In genomic region chr17:81487487-81488275, GRCh38 we compare ENCODE assay signal across 8 cellular contexts. TPM values are rescaled to one million over a fixed set of nuclear protein-coding genes. Genes with fewer than 3 reads are reported as not detected.
A peak's percentile ranks its signal among the peaks of the same experiment; 100 is the strongest.
DNase-seq lines count a peak whose midpoint lies in the region; FAIRE-seq and TF ChIP-seq lines count a peak whose summit lies in the region.

No MANE protein-coding gene starts in this region.

- 6 to 16% (median 8%) methylated on average over 59 to 87 of the region's 87 CpGs for WGBS in small intestine, 3 donors

- H3K4me1 Mint-ChIP-seq in MCF 10A (ENCODE audit: insufficient read depth, unreplicated experiment) (no peaks in the 10 kb centered on the region), immature natural killer cell (peaks cover 0 to 10% of the 10 kb centered on the region in 2 donors)

- TF ChIP-seq CTCF in AG04450 (IDR thresholded peaks at IDR 0.05; ENCODE audit: low read depth, low read length) (no peak), MCF 10A (IDR thresholded peaks at IDR 0.05; ENCODE audit: unreplicated experiment) (no peak)

- H3K9me3 ChIP-seq in AG04450 (ENCODE audit: control insufficient read depth, insufficient read depth, low read length), result no peaks in the 10 kb centered on the region
- no peaks in the 10 kb centered on the region for H3K9me3 ChIP-seq in small intestine (ENCODE audit: control insufficient read depth, low read depth)

- CTCF ChIA-PET in AG04450 (lab: Charles Lee), result no interaction called here
- CTCF ChIA-PET in MCF 10A (lab: Yijun Ruan, JAX), result no interaction called here

- H3K36me3 Mint-ChIP-seq in MCF 10A (ENCODE audit: insufficient read depth, unreplicated experiment) (peaks cover 3% of the 10 kb centered on the region), immature natural killer cell (no peaks in the 10 kb centered on the region)

- POLR2A ChIA-PET in AG04450 (lab: Yijun Ruan, JAX), result interaction anchor here (0.6 to 0.7 kb wide), 4 partner anchors 10 to 128 kb away, joined by 3 to 7 read pairs (median 4); no protein-coding TSS in a partner anchor
- POLR2A ChIA-PET in MCF 10A (lab: Yijun Ruan, JAX), result interaction anchor here (0.6 to 1.2 kb wide), 3 partner anchors 23 to 375 kb away, joined by 3 to 4 read pairs (median 3); partner anchors contain the start of gene BAHCC1

- H3K27ac ChIP-seq in AG04450 (ENCODE audit: low read depth, low read length), result no peak overlapping the region
- H3K27ac ChIP-seq in small intestine (ENCODE audit: low read depth in 1 of 2, low read length in 1 of 2), result peak overlapping the region; percentile 9 to 87

- peak overlapping the region; percentile 61 for H3K4me3 ChIP-seq in AG04450 (ENCODE audit: low read depth, low read length)
- H3K4me3 ChIP-seq in small intestine (ENCODE audit: low read depth in 1 of 2, low read length in 2 of 2), result peak overlapping the region; percentile 47 to 73

- intact Hi-C loops in MCF 10A (cut with micrococcal nuclease), result no loop called here

- H3K27me3 Mint-ChIP-seq in MCF 10A (ENCODE audit: insufficient read depth, unreplicated experiment) (peaks cover 8% of the 10 kb centered on the region), immature natural killer cell (ENCODE audit: low read depth in 3 of 3) (peaks cover 3 to 8% (median 4%) of the 10 kb centered on the region in 3 donors)

- peaks cover 0 to 2% of the 10 kb centered on the region in 2 donors for H3K4me1 ChIP-seq in small intestine (ENCODE audit: control insufficient read depth in 2 of 2, insufficient read depth in 1 of 2, low read depth in 1 of 2, low read length in 1 of 2)

- H3K27me3 ChIP-seq in AG04450 (ENCODE audit: control insufficient read depth, insufficient read depth, low read length), result no peaks in the 10 kb centered on the region
- H3K27me3 ChIP-seq in small intestine (ENCODE audit: control insufficient read depth in 2 of 2, insufficient read depth in 2 of 2, low read length in 2 of 2), result no peaks in the 10 kb centered on the region

- H3K27ac Mint-ChIP-seq in MCF 10A (ENCODE audit: low read depth, unreplicated experiment) (no peak overlapping the region), immature natural killer cell (no peak overlapping the region)

- FAIRE-seq in small intestine (lab: Jason Lieb, UNC), result no peak

- H3K4me3 Mint-ChIP-seq in MCF 10A (ENCODE audit: unreplicated experiment) (peak overlapping the region; percentile 36), immature natural killer cell (peak overlapping the region; percentile 29 to 63 (median 61))

- H3K9me3 Mint-ChIP-seq in MCF 10A (ENCODE audit: unreplicated experiment) (no peaks in the 10 kb centered on the region), immature natural killer cell (no peaks in the 10 kb centered on the region)

- no peaks in the 10 kb centered on the region for H3K36me3 ChIP-seq in small intestine (ENCODE audit: control insufficient read depth in 2 of 2, insufficient read depth in 2 of 2, low read length in 2 of 2)

- no peak for DNase-seq in AG04450 (ENCODE audit: low read depth, low spot score)
- DNase-seq in GM19240 (ENCODE audit: insufficient read length, low spot score), result peak; percentile 83
- DNase-seq in NCI-H1092 treated with DMSO at 0.1 percent for 48 hours (lab: John Stamatoyannopoulos, UW), result peak; percentile 72
- DNase-seq in UCSD-AML1 (lab: John Stamatoyannopoulos, UW; ENCODE audit: unreplicated experiment), result peak; percentile 83
- DNase-seq in MCF 10A (ENCODE audit: unreplicated experiment), result peak; percentile 47
- peak; percentile 64 to 75 (median 75) for DNase-seq in immature natural killer cell
- DNase-seq in small intestine, result peak; percentile 82
- DNase-seq in NCI-H1694 (lab: John Stamatoyannopoulos, UW), result no peak

- BruUV-seq in MCF 10A (replicated peaks; lab: Mats Ljungman, UMichigan), result no TSS peak

RNA-seq across cellular contexts. Expression of gene ACTG1, which starts 24.9 kb away (rescaled TPM):
- polyA plus RNA-seq in AG04450 (2011; rRNA removed), result 2,721 and 3,607 TPM in 2 replicates
- polyA minus RNA-seq in AG04450 (2011; rRNA and poly(A)+ RNA removed), result 3,368 and 4,319 TPM in 2 replicates
- 1,056 and 1,461 TPM in 2 replicates for total RNA-seq in MCF 10A (2022)
- 1,000 to 10,000 TPM; 1,637 to 3,074 (median 2,788) TPM for polyA plus RNA-seq in immature natural killer cell
- 1,000 to 10,000 TPM; 1,318 to 3,459 (median 1,629) TPM for polyA plus RNA-seq in small intestine

RNA-seq across cellular contexts. Expression of gene FSCN2, which starts 40.5 kb away (rescaled TPM):
- polyA plus RNA-seq in AG04450 (2011; rRNA removed) (0.26 and 0.41 TPM in 2 replicates), immature natural killer cell (under 1 TPM in 1 of 3 donors, not detected in 2; 0.23 TPM), small intestine (1 to 10 TPM in 1 of 3 donors, not detected in 2; 1.3 TPM)
- 1.0 TPM in 1 of 2 replicates, not detected in the other for polyA minus RNA-seq in AG04450 (2011; rRNA and poly(A)+ RNA removed)
- total RNA-seq in MCF 10A (2022), result 0.37 TPM in 1 of 2 replicates, not detected in the other

Comparison
In these comparisons a context has a peak if more than half of its experiments do, and no peak if none do; other contexts are left out.
1. DNase-seq: peak in GM19240 (single experiment), NCI-H1092 treated with DMSO at 0.1 percent for 48 hours (single experiment), UCSD-AML1 (single experiment), MCF 10A (single experiment), immature natural killer cell (3 of 3) and small intestine (single experiment); none in AG04450 (single experiment) and NCI-H1694 (single experiment).